36 cellular contexts compared by ENCODE assay signal in genomic region chr6:6234963-6235362, GRCh38.
"Had no signal": no experiment of that assay in that cellular context is flagged by ENCODE, and none has a peak within 500 bp of the region (broad histone marks: within the 10 kb centered on the region; RNA-seq: fewer than 3 reads in every experiment).

No MANE protein-coding gene starts in this region.

- H3K27ac ChIP-seq: adrenal gland, breast epithelium, cardiac muscle cell, esophagus muscularis mucosa, foreskin keratinocyte, gastrocnemius medialis had no signal

- H3K9me3 Mint-ChIP-seq: activated CD4-positive, alpha-beta memory T cell treated with anti-CD3 and anti-CD28 coated beads for 36 hours; activated CD4-positive, alpha-beta T cell treated with anti-CD3 and anti-CD28 coated beads, Interleukin-2, amount 10 ng/mL, durations not matched to agents 24 days and 14 days; activated naive CD4-positive, alpha-beta T cell treated with anti-CD3 and anti-CD28 coated beads for 36 hours; activated naive CD4-positive, alpha-beta T cell treated with anti-CD3 and anti-CD28 coated beads, Interleukin-2, amount 50 U/mL, for 24 hours; activated T-helper 1 cell treated with anti-CD3 and anti-CD28 coated beads, Interleukin-12 subunit alpha, Interleukin-12 subunit beta, Interleukin-2, Interleukin-4 antibody, amounts not matched to agents 30 ng/mL and 10 ng/mL and 1 ng/mL, durations not matched to agents 14 hours and 24 hours and 36 hours; activated T-helper 2 cell treated with anti-CD3 and anti-CD28 coated beads, Interferon-gamma antibody, Interleukin-2, Interleukin-4, amounts not matched to agents 10 μg/mL and 5 μg/mL and 100 μg/mL, durations not matched to agents 14 hours and 24 hours and 36 hours; effector memory CD8-positive, alpha-beta T cell had no signal

- DNase-seq: activated CD4-positive, alpha-beta memory T cell treated with anti-CD3 and anti-CD28 coated beads for 36 hours; activated CD4-positive, alpha-beta T cell treated with anti-CD3 and anti-CD28 coated beads for 36 hours; activated CD4-positive, alpha-beta T cell treated with anti-CD3 and anti-CD28 coated beads, Interleukin-2, amount 10 ng/mL, durations not matched to agents 24 days and 14 days; activated CD4-positive, CD25-positive, alpha-beta regulatory T cell; activated CD4-positive, CD25-positive, alpha-beta regulatory T cell treated with anti-CD3 and anti-CD28 coated beads, Interleukin-2, amount 50 U/mL, for 72 hours; activated CD8-positive, alpha-beta memory T cell treated with anti-CD3 and anti-CD28 coated beads, Interleukin-2, amount 10 ng/mL, durations not matched to agents 7 days and 5 days; activated CD8-positive, alpha-beta memory T cell treated with anti-CD3 and anti-CD28 coated beads, Interleukin-2, amount 50 U/mL, for 4 hours; activated CD8-positive, alpha-beta T cell treated with anti-CD3 and anti-CD28 coated beads, Interleukin-2, amount 10 ng/mL, durations not matched to agents 7 days and 5 days; activated effector memory CD4-positive, alpha-beta T cell treated with anti-CD3 and anti-CD28 coated beads, Interleukin-2, amount 50 U/mL, for 16 hours; activated naive CD4-positive, alpha-beta T cell treated with anti-CD3 and anti-CD28 coated beads for 36 hours; activated naive CD8-positive, alpha-beta T cell treated with anti-CD3 and anti-CD28 coated beads for 36 hours; activated naive CD8-positive, alpha-beta T cell treated with anti-CD3 and anti-CD28 coated beads, Interleukin-2, amount 50 U/mL, for 24 hours; activated T-cell treated with anti-CD3 and anti-CD28 coated beads, Interleukin-2, amount 50 U/mL, for 1 hour; activated T-cell treated with anti-CD3 and anti-CD28 coated beads, Interleukin-2, amount 50 U/mL, for 48 hours; adrenal gland; amygdala; aorta; central memory CD4-positive, alpha-beta T cell; cerebellar nuclear complex; cortex of kidney; dermis blood vessel endothelial cell; effector CD4-positive, alpha-beta T cell; effector memory CD8-positive, alpha-beta T cell; erythroblast; foreskin keratinocyte; gastrocnemius medialis; glutamatergic neuron; T-helper 1 cell; T-helper 17 cell had no signal

- H3K27ac Mint-ChIP-seq: activated CD4-positive, alpha-beta memory T cell treated with anti-CD3 and anti-CD28 coated beads for 36 hours; activated CD4-positive, alpha-beta T cell treated with anti-CD3 and anti-CD28 coated beads for 36 hours; activated CD4-positive, alpha-beta T cell treated with anti-CD3 and anti-CD28 coated beads, Interleukin-2, amount 10 ng/mL, durations not matched to agents 24 days and 14 days; activated CD8-positive, alpha-beta memory T cell treated with anti-CD3 and anti-CD28 coated beads, Interleukin-2, amount 10 ng/mL, durations not matched to agents 7 days and 5 days; activated CD8-positive, alpha-beta T cell treated with anti-CD3 and anti-CD28 coated beads, Interleukin-2, amount 10 ng/mL, durations not matched to agents 7 days and 5 days; activated naive CD4-positive, alpha-beta T cell treated with anti-CD3 and anti-CD28 coated beads for 36 hours; activated naive CD4-positive, alpha-beta T cell treated with anti-CD3 and anti-CD28 coated beads, Interleukin-2, amount 50 U/mL, for 24 hours; activated naive CD8-positive, alpha-beta T cell treated with anti-CD3 and anti-CD28 coated beads for 36 hours; activated naive CD8-positive, alpha-beta T cell treated with anti-CD3 and anti-CD28 coated beads, Interleukin-2, amount 50 U/mL, for 24 hours; activated T-helper 1 cell treated with anti-CD3 and anti-CD28 coated beads, Interleukin-12 subunit alpha, Interleukin-12 subunit beta, Interleukin-2, Interleukin-4 antibody, amounts not matched to agents 30 ng/mL and 10 ng/mL and 1 ng/mL, durations not matched to agents 14 hours and 24 hours and 36 hours; activated T-helper 2 cell treated with anti-CD3 and anti-CD28 coated beads, Interferon-gamma antibody, Interleukin-2, Interleukin-4, amounts not matched to agents 10 μg/mL and 5 μg/mL and 100 μg/mL, durations not matched to agents 14 hours and 24 hours and 36 hours; brain; effector memory CD8-positive, alpha-beta T cell; T-helper 17 cell had no signal

- H3K4me1 ChIP-seq: adrenal gland, breast epithelium, esophagus muscularis mucosa, foreskin keratinocyte, gastrocnemius medialis had no signal

- H3K4me3 ChIP-seq: adrenal gland, breast epithelium, cardiac muscle cell, esophagus muscularis mucosa, gastrocnemius medialis had no signal

- H3K9me3 ChIP-seq: adrenal gland, breast epithelium, esophagus muscularis mucosa, gastrocnemius medialis had no signal

- H3K4me1 Mint-ChIP-seq: activated CD4-positive, alpha-beta T cell treated with anti-CD3 and anti-CD28 coated beads for 36 hours; activated CD4-positive, alpha-beta T cell treated with anti-CD3 and anti-CD28 coated beads, Interleukin-2, amount 10 ng/mL, durations not matched to agents 24 days and 14 days; activated CD8-positive, alpha-beta memory T cell treated with anti-CD3 and anti-CD28 coated beads, Interleukin-2, amount 10 ng/mL, durations not matched to agents 7 days and 5 days; activated naive CD4-positive, alpha-beta T cell treated with anti-CD3 and anti-CD28 coated beads, Interleukin-2, amount 50 U/mL, for 24 hours; activated naive CD8-positive, alpha-beta T cell treated with anti-CD3 and anti-CD28 coated beads for 36 hours; activated naive CD8-positive, alpha-beta T cell treated with anti-CD3 and anti-CD28 coated beads, Interleukin-2, amount 50 U/mL, for 24 hours; brain; T-helper 17 cell had no signal

- H3K36me3 ChIP-seq: adrenal gland, breast epithelium, cardiac muscle cell, esophagus muscularis mucosa, gastrocnemius medialis had no signal

- ATAC-seq: activated CD4-positive, alpha-beta T cell treated with anti-CD3 and anti-CD28 coated beads for 36 hours; activated CD8-positive, alpha-beta memory T cell treated with anti-CD3 and anti-CD28 coated beads, Interleukin-2, amount 10 ng/mL, durations not matched to agents 7 days and 5 days; activated CD8-positive, alpha-beta T cell treated with anti-CD3 and anti-CD28 coated beads, Interleukin-2, amount 10 ng/mL, durations not matched to agents 7 days and 5 days; activated naive CD8-positive, alpha-beta T cell treated with anti-CD3 and anti-CD28 coated beads, Interleukin-2, amount 50 U/mL, for 24 hours; effector memory CD8-positive, alpha-beta T cell; foreskin keratinocyte; gastrocnemius medialis; T-helper 17 cell had no signal

- H3K27me3 ChIP-seq: adrenal gland, breast epithelium, cardiac muscle cell, esophagus muscularis mucosa, foreskin keratinocyte, gastrocnemius medialis had no signal

- H3K4me3 Mint-ChIP-seq: activated CD4-positive, alpha-beta memory T cell treated with anti-CD3 and anti-CD28 coated beads for 36 hours; activated CD4-positive, alpha-beta T cell treated with anti-CD3 and anti-CD28 coated beads for 36 hours; activated CD4-positive, alpha-beta T cell treated with anti-CD3 and anti-CD28 coated beads, Interleukin-2, amount 10 ng/mL, durations not matched to agents 24 days and 14 days; activated CD8-positive, alpha-beta memory T cell treated with anti-CD3 and anti-CD28 coated beads, Interleukin-2, amount 10 ng/mL, durations not matched to agents 7 days and 5 days; activated CD8-positive, alpha-beta T cell treated with anti-CD3 and anti-CD28 coated beads, Interleukin-2, amount 10 ng/mL, durations not matched to agents 7 days and 5 days; activated naive CD4-positive, alpha-beta T cell treated with anti-CD3 and anti-CD28 coated beads for 36 hours; activated naive CD4-positive, alpha-beta T cell treated with anti-CD3 and anti-CD28 coated beads, Interleukin-2, amount 50 U/mL, for 24 hours; activated naive CD8-positive, alpha-beta T cell treated with anti-CD3 and anti-CD28 coated beads for 36 hours; activated naive CD8-positive, alpha-beta T cell treated with anti-CD3 and anti-CD28 coated beads, Interleukin-2, amount 50 U/mL, for 24 hours; activated T-helper 1 cell treated with anti-CD3 and anti-CD28 coated beads, Interleukin-12 subunit alpha, Interleukin-12 subunit beta, Interleukin-2, Interleukin-4 antibody, amounts not matched to agents 30 ng/mL and 10 ng/mL and 1 ng/mL, durations not matched to agents 14 hours and 24 hours and 36 hours; brain; effector memory CD8-positive, alpha-beta T cell; T-helper 17 cell had no signal

- H3K36me3 Mint-ChIP-seq: activated CD4-positive, alpha-beta memory T cell treated with anti-CD3 and anti-CD28 coated beads for 36 hours; activated CD8-positive, alpha-beta memory T cell treated with anti-CD3 and anti-CD28 coated beads, Interleukin-2, amount 10 ng/mL, durations not matched to agents 7 days and 5 days; activated naive CD4-positive, alpha-beta T cell treated with anti-CD3 and anti-CD28 coated beads, Interleukin-2, amount 50 U/mL, for 24 hours; activated naive CD8-positive, alpha-beta T cell treated with anti-CD3 and anti-CD28 coated beads for 36 hours; brain had no signal
